ENCODE assay signal across 21 cellular contexts in the genomic region with DNA sequence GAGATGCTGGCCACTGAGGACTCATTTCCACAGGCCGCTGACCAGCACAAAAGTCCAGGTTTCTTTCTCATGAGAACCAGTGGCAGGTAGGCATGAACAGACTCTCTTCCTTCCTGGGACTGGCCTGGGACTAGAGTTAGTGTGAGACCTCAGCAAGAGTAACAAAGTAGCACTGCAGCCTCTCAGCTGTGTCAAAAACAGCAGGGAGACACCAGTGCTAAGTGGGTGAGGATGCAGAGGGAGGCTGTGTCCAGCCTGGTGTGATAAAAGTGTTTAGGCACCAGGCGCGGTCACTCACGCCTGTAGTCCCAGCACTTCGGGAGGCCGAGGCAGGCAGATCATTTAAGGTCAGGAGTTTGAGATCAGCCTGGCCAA. TPM values are rescaled to one million over a fixed set of nuclear protein-coding genes. Genes with fewer than 3 reads are reported as not detected.
DNase-seq lines count a peak whose midpoint lies in the region; ATAC-seq and TF ChIP-seq lines count a peak whose summit lies in the region.
"Had no signal": no experiment of that assay in that cellular context is flagged by ENCODE, and none has a peak within 500 bp of the region (broad histone marks: within the 10 kb centered on the region; RNA-seq: fewer than 3 reads in every experiment).

No MANE protein-coding gene starts in this region.

- no peak for DNase-seq in T-helper 17 cell
- DNase-seq in colonic mucosa = no peak
- DNase-seq in naive B cell = no peak
- no peak for DNase-seq in stomach
- DNase-seq in NCI-H2227 treated with DMSO at 0.1 percent for 48 hours (lab: John Stamatoyannopoulos, UW) = no peak
- DNase-seq in NCI-H526 treated with DMSO at 0.1 percent for 48 hours (lab: John Stamatoyannopoulos, UW) = no peak
- no peak for DNase-seq in A172 (ENCODE audit: low spot score)
- DNase-seq: CD4-positive, alpha-beta T cell; COR-L47; DMS79; H9; KG1; NCI-H1092 treated with DMSO at 0.1 percent for 48 hours; NCI-H1436 treated with DMSO at 0.1 percent for 48 hours; NCI-H1930; NCI-H774; NK-92 treated with Interleukin-12 subunit alpha and Interleukin-12 subunit beta, amount 100 ng/mL, for 24 hours; Peyer's patch; SJCRH30 had no signal

- H3K27me3 ChIP-seq in colonic mucosa = no peaks in the 10 kb centered on the region
- no peaks in the 10 kb centered on the region for H3K27me3 ChIP-seq in stomach
- H3K27me3 ChIP-seq: Peyer's patch, SJCRH30 had no signal

- no peaks in the 10 kb centered on the region for H3K27me3 Mint-ChIP-seq in T-helper 17 cell
- no peaks in the 10 kb centered on the region for H3K27me3 Mint-ChIP-seq in naive B cell
- H3K27me3 Mint-ChIP-seq: CD4-positive, alpha-beta T cell had no signal

- H3K4me1 Mint-ChIP-seq in T-helper 17 cell = peaks cover 23% of the 10 kb centered on the region
- H3K4me1 Mint-ChIP-seq in naive B cell = peaks cover 11 to 30% (median 19%) of the 10 kb centered on the region in 3 donors

- H3K27ac Mint-ChIP-seq in T-helper 17 cell (peak overlapping the region; percentile 98), naive B cell (peak overlapping the region in 5 of 6 donors; percentile 29 to 96 (median 76))

- H3K9me3 ChIP-seq in T-helper 17 cell (ENCODE audit: control insufficient read depth, low read length, poor library complexity, severe bottlenecking) (no peaks in the 10 kb centered on the region), colonic mucosa (no peaks in the 10 kb centered on the region), stomach (no peaks in the 10 kb centered on the region)
- H3K9me3 ChIP-seq: Peyer's patch, SJCRH30 had no signal

- intact Hi-C loops in colonic mucosa (cut with DNase I) = no loop called here
- intact Hi-C loops in stomach (cut with DNase I; ENCODE audit: low total_unique reads) = no loop called here

- ATAC-seq in T-helper 17 cell = no peak
- no peak for ATAC-seq in naive B cell (ENCODE audit: low read depth in 2 of 2)
- no peak for ATAC-seq in HG03135 (IDR thresholded peaks at IDR 0.05; ENCODE audit: unreplicated experiment)

- 31 to 73% (median 34%) methylated on average over 6 of the region's 6 CpGs for WGBS in stomach, 5 donors

- no peak for TF ChIP-seq POLR2A in stomach (IDR thresholded peaks at IDR 0.05)

- H3K36me3 ChIP-seq in colonic mucosa (no peaks in the 10 kb centered on the region), stomach (no peaks in the 10 kb centered on the region)
- H3K36me3 ChIP-seq: Peyer's patch, SJCRH30 had no signal

- TF ChIP-seq EP300 in stomach (IDR thresholded peaks at IDR 0.05) = no peak

- H3K9me3 Mint-ChIP-seq in naive B cell = no peaks in the 10 kb centered on the region
- H3K9me3 Mint-ChIP-seq: CD4-positive, alpha-beta T cell; H9 had no signal

- H3K9ac ChIP-seq in colonic mucosa (ENCODE audit: low read depth in 2 of 2, low read length in 2 of 2) = peak overlapping the region in 1 of 2 donors; percentile 72

- H3K27ac ChIP-seq in colonic mucosa (peak overlapping the region; percentile 87), stomach (peak overlapping the region in 4 of 5 donors; percentile 13 to 70 (median 50))
- H3K27ac ChIP-seq: HL-60, SJCRH30 had no signal

- H3K4me3 ChIP-seq in colonic mucosa = no peak overlapping the region
- H3K4me3 ChIP-seq in stomach = no peak overlapping the region
- H3K4me3 ChIP-seq: Peyer's patch, SJCRH30 had no signal

- H3K36me3 Mint-ChIP-seq in T-helper 17 cell (ENCODE audit: low read depth) = peaks cover 2% of the 10 kb centered on the region
- H3K36me3 Mint-ChIP-seq in naive B cell = no peaks in the 10 kb centered on the region

- peak overlapping the region; percentile 45 for H3K4me3 Mint-ChIP-seq in T-helper 17 cell
- peak overlapping the region in 3 of 8 donors; percentile 7 to 50 (median 35) for H3K4me3 Mint-ChIP-seq in naive B cell
- H3K4me3 Mint-ChIP-seq: CD4-positive, alpha-beta T cell; H9 had no signal

- H3K4me1 ChIP-seq in colonic mucosa (peaks cover 22% of the 10 kb centered on the region), stomach (peaks cover 48 to 92% (median 73%) of the 10 kb centered on the region in 4 donors)

- TF ChIP-seq CTCF in colonic mucosa (IDR thresholded peaks at IDR 0.05) (no peak), stomach (IDR thresholded peaks at IDR 0.05) (no peak)

RNA-seq across cellular contexts. Expression of gene TRIM2, which starts 42.9 kb away (rescaled TPM):
- 1 to 10 TPM; 4.3 to 9.5 TPM for total RNA-seq in T-helper 17 cell
- 100 to 1,000 TPM; 120 to 151 TPM for total RNA-seq in colonic mucosa
- 1 to 10 TPM in 5 of 6 donors, not detected in 1; 1.3 to 4.6 (median 2.6) TPM for polyA plus RNA-seq in naive B cell (ENCODE audit: low read depth in 6 of 6)
- total RNA-seq in stomach = 100 to 1,000 TPM in 2 of 5 donors, 10 to 100 TPM in 3; 38.8 to 327 (median 96.2) TPM
- 10 to 100 TPM; 11.2 to 26.1 (median 24.8) TPM for polyA plus RNA-seq in stomach
- total RNA-seq in A172 (2014; rRNA removed; shearing (Covaris generic)) = 23.7 and 46.6 TPM in 2 replicates
